In genomic region chr6:28266962-28267694, GRCh38 we compare ENCODE assay signal across 1 cellular context.
TF ChIP-seq lines count a peak whose summit lies in the region.

Gene ZSCAN26 (plus strand): TSS chr6:28267143. CDS start chr6:28271920, 4,777 bp downstream.

TF ChIP-seq in K562, 482 proteins besides CTCF, POLR2A, EP300 and RAD21 (continued from another document and continues in another):
- TF ChIP-seq, protein P1, sequence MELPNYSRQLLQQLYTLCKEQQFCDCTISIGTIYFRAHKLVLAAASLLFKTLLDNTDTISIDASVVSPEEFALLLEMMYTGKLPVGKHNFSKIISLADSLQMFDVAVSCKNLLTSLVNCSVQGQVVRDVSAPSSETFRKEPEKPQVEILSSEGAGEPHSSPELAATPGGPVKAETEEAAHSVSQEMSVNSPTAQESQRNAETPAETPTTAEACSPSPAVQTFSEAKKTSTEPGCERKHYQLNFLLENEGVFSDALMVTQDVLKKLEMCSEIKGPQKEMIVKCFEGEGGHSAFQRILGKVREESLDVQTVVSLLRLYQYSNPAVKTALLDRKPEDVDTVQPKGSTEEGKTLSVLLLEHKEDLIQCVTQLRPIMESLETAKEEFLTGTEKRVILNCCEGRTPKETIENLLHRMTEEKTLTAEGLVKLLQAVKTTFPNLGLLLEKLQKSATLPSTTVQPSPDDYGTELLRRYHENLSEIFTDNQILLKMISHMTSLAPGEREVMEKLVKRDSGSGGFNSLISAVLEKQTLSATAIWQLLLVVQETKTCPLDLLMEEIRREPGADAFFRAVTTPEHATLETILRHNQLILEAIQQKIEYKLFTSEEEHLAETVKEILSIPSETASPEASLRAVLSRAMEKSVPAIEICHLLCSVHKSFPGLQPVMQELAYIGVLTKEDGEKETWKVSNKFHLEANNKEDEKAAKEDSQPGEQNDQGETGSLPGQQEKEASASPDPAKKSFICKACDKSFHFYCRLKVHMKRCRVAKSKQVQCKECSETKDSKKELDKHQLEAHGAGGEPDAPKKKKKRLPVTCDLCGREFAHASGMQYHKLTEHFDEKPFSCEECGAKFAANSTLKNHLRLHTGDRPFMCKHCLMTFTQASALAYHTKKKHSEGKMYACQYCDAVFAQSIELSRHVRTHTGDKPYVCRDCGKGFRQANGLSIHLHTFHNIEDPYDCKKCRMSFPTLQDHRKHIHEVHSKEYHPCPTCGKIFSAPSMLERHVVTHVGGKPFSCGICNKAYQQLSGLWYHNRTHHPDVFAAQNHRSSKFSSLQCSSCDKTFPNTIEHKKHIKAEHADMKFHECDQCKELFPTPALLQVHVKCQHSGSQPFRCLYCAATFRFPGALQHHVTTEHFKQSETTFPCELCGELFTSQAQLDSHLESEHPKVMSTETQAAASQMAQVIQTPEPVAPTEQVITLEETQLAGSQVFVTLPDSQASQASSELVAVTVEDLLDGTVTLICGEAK (IDR thresholded peaks at IDR 0.05), result peak; percentile 59
- TF ChIP-seq, protein P1 (CRISPR knock-in tag; IDR thresholded peaks at IDR 0.05), result no peak
- TF ChIP-seq MXI1 (IDR thresholded peaks at IDR 0.05; ENCODE audit: low read depth, low read length), result no peak
- TF ChIP-seq OTX1 (CRISPR knock-in tag; IDR thresholded peaks at IDR 0.05), result peak; percentile 84
- TF ChIP-seq ZNF431 (CRISPR knock-in tag; IDR thresholded peaks at IDR 0.05), result 0 out of 2 replicates have a peak, but pooled peaks have one; percentile 10
- no peak for TF ChIP-seq GTF2A2 (tag; IDR thresholded peaks at IDR 0.05)
- no peak for TF ChIP-seq MCM5 (IDR thresholded peaks at IDR 0.05; ENCODE audit: low read depth)
- TF ChIP-seq TRIM28 (IDR thresholded peaks at IDR 0.05), result peak; percentile 28; the same call in 1 of the 2 replicates
- no peak for TF ChIP-seq ZNF184 (CRISPR knock-in tag; IDR thresholded peaks at IDR 0.05)
- peak in 1 of 2 experiments; percentile 91 for TF ChIP-seq SIN3A (IDR thresholded peaks at IDR 0.05; ENCODE audit: borderline replicate concordance in 2 of 2, control insufficient read depth in 1 of 2, low read depth in 2 of 2, low read length in 2 of 2)
- no peak for TF ChIP-seq CHCHD3 (CRISPR knock-in tag; IDR thresholded peaks at IDR 0.05)
- peak in 1 of 2 experiments; percentile 40; a peak in 1 of 4 replicates for TF ChIP-seq KDM1A (IDR thresholded peaks at IDR 0.05)
- no peak for TF ChIP-seq ZC3H8 (IDR thresholded peaks at IDR 0.05)
- peak; percentile 21; the same call in 1 of the 2 replicates for TF ChIP-seq SMARCE1 (IDR thresholded peaks at IDR 0.05)
- TF ChIP-seq MTA3 (IDR thresholded peaks at IDR 0.05; ENCODE audit: borderline replicate concordance), result peak; percentile 91; the same call in 1 of the 2 replicates
- TF ChIP-seq ZBTB49 (CRISPR knock-in tag; IDR thresholded peaks at IDR 0.05; ENCODE audit: borderline replicate concordance), result no peak
- TF ChIP-seq HMGXB4 (CRISPR knock-in tag; IDR thresholded peaks at IDR 0.05), result 0 out of 2 replicates have a peak, but pooled peaks have one; percentile 49
- TF ChIP-seq, protein P2, sequence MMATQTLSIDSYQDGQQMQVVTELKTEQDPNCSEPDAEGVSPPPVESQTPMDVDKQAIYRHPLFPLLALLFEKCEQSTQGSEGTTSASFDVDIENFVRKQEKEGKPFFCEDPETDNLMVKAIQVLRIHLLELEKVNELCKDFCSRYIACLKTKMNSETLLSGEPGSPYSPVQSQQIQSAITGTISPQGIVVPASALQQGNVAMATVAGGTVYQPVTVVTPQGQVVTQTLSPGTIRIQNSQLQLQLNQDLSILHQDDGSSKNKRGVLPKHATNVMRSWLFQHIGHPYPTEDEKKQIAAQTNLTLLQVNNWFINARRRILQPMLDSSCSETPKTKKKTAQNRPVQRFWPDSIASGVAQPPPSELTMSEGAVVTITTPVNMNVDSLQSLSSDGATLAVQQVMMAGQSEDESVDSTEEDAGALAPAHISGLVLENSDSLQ (IDR thresholded peaks at IDR 0.05), result no peak
- no peak for TF ChIP-seq ESRRB (CRISPR knock-in tag; IDR thresholded peaks at IDR 0.05; ENCODE audit: borderline replicate concordance)
- peak; percentile 80; the same call in 1 of the 2 replicates for TF ChIP-seq ZNF12 (CRISPR knock-in tag; IDR thresholded peaks at IDR 0.05)
- TF ChIP-seq HOXB6 (CRISPR knock-in tag; IDR thresholded peaks at IDR 0.05; ENCODE audit: borderline replicate concordance), result no peak
- TF ChIP-seq MCM2 (IDR thresholded peaks at IDR 0.05; ENCODE audit: low read depth), result no peak
- TF ChIP-seq NFXL1 (CRISPR knock-in tag; IDR thresholded peaks at IDR 0.05), result no peak
- TF ChIP-seq RBM25 (IDR thresholded peaks at IDR 0.05; ENCODE audit: low read depth, low read length, severe bottlenecking), result no peak
- 0 out of 2 replicates have a peak, but pooled peaks have one; percentile 32 for TF ChIP-seq ZNF75A (CRISPR knock-in tag; IDR thresholded peaks at IDR 0.05)
- 0 out of 2 replicates have a peak, but pooled peaks have one; percentile 38 for TF ChIP-seq DEAF1 (CRISPR knock-in tag; IDR thresholded peaks at IDR 0.05)
- TF ChIP-seq PHTF2 (CRISPR knock-in tag; IDR thresholded peaks at IDR 0.05), result no peak
- no peak for TF ChIP-seq SETDB1 (IDR thresholded peaks at IDR 0.05; ENCODE audit: low read length)
- TF ChIP-seq, protein P3, sequence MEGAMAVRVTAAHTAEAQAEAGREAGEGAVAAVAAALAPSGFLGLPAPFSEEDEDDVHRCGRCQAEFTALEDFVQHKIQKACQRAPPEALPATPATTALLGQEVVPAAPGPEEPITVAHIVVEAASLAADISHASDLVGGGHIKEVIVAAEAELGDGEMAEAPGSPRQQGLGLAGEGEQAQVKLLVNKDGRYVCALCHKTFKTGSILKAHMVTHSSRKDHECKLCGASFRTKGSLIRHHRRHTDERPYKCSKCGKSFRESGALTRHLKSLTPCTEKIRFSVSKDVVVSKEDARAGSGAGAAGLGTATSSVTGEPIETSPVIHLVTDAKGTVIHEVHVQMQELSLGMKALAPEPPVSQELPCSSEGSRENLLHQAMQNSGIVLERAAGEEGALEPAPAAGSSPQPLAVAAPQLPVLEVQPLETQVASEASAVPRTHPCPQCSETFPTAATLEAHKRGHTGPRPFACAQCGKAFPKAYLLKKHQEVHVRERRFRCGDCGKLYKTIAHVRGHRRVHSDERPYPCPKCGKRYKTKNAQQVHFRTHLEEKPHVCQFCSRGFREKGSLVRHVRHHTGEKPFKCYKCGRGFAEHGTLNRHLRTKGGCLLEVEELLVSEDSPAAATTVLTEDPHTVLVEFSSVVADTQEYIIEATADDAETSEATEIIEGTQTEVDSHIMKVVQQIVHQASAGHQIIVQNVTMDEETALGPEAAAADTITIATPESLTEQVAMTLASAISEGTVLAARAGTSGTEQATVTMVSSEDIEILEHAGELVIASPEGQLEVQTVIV (CRISPR knock-in tag; IDR thresholded peaks at IDR 0.05; ENCODE audit: borderline replicate concordance), result no peak
- TF ChIP-seq SMARCA5 (IDR thresholded peaks at IDR 0.05), result peak; percentile 50; the same call in 1 of the 2 replicates
- TF ChIP-seq ZNF174 (CRISPR knock-in tag; IDR thresholded peaks at IDR 0.05), result no peak
- TF ChIP-seq ZNF175 (CRISPR knock-in tag; IDR thresholded peaks at IDR 0.05; ENCODE audit: low read depth), result peak; percentile 36; the same call in 1 of the 2 replicates
- TF ChIP-seq, protein P4, sequence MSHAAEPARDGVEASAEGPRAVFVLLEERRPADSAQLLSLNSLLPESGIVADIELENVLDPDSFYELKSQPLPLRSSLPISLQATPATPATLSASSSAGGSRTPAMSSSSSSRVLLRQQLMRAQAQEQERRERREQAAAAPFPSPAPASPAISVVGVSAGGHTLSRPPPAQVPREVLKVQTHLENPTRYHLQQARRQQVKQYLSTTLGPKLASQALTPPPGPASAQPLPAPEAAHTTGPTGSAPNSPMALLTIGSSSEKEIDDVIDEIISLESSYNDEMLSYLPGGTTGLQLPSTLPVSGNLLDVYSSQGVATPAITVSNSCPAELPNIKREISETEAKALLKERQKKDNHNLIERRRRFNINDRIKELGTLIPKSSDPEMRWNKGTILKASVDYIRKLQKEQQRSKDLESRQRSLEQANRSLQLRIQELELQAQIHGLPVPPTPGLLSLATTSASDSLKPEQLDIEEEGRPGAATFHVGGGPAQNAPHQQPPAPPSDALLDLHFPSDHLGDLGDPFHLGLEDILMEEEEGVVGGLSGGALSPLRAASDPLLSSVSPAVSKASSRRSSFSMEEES (CRISPR knock-in tag; IDR thresholded peaks at IDR 0.05), result no peak
- TF ChIP-seq, protein P5, sequence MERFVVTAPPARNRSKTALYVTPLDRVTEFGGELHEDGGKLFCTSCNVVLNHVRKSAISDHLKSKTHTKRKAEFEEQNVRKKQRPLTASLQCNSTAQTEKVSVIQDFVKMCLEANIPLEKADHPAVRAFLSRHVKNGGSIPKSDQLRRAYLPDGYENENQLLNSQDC (CRISPR knock-in tag; IDR thresholded peaks at IDR 0.05), result no peak
- no peak for TF ChIP-seq ARID3A (IDR thresholded peaks at IDR 0.05; ENCODE audit: borderline replicate concordance, low read depth, low read length)
- TF ChIP-seq TOE1 (IDR thresholded peaks at IDR 0.05; ENCODE audit: borderline replicate concordance), result peak; percentile 69; the same call in 1 of the 2 replicates
- TF ChIP-seq TOE1 (CRISPR knock-in tag; IDR thresholded peaks at IDR 0.05; ENCODE audit: borderline replicate concordance, low read depth), result peak; percentile 88; the same call in 1 of the 2 replicates
- TF ChIP-seq NFE2 (IDR thresholded peaks at IDR 0.05; ENCODE audit: low read depth), result no peak
